ENCODE assay signal across 8 cellular contexts in genomic region chr16:53434436-53435065, GRCh38. TPM values are rescaled to one million over a fixed set of nuclear protein-coding genes. Genes with fewer than 3 reads are reported as not detected.
DNase-seq lines count a peak whose midpoint lies in the region; ATAC-seq and TF ChIP-seq lines count a peak whose summit lies in the region.

A gene with protein sequence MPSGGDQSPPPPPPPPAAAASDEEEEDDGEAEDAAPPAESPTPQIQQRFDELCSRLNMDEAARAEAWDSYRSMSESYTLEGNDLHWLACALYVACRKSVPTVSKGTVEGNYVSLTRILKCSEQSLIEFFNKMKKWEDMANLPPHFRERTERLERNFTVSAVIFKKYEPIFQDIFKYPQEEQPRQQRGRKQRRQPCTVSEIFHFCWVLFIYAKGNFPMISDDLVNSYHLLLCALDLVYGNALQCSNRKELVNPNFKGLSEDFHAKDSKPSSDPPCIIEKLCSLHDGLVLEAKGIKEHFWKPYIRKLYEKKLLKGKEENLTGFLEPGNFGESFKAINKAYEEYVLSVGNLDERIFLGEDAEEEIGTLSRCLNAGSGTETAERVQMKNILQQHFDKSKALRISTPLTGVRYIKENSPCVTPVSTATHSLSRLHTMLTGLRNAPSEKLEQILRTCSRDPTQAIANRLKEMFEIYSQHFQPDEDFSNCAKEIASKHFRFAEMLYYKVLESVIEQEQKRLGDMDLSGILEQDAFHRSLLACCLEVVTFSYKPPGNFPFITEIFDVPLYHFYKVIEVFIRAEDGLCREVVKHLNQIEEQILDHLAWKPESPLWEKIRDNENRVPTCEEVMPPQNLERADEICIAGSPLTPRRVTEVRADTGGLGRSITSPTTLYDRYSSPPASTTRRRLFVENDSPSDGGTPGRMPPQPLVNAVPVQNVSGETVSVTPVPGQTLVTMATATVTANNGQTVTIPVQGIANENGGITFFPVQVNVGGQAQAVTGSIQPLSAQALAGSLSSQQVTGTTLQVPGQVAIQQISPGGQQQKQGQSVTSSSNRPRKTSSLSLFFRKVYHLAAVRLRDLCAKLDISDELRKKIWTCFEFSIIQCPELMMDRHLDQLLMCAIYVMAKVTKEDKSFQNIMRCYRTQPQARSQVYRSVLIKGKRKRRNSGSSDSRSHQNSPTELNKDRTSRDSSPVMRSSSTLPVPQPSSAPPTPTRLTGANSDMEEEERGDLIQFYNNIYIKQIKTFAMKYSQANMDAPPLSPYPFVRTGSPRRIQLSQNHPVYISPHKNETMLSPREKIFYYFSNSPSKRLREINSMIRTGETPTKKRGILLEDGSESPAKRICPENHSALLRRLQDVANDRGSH (plus strand): TSS chr16:53434471. CDS start chr16:53434557, 86 bp downstream.

- H3K36me3 ChIP-seq in DOHH2 (ENCODE audit: control insufficient read depth, low read length) (peaks cover 6% of the 10 kb centered on the region; the same call in 1 of the 2 replicates), SK-N-SH (replicated peaks in 1 of 2; ENCODE audit: control insufficient read depth in 1 of 2, insufficient read depth in 2 of 2, low read length in 1 of 2) (peaks cover 0 to 4% of the 10 kb centered on the region in 2 experiments), trophoblast cell (ENCODE audit: control insufficient read depth in 1 of 2, insufficient read depth in 2 of 2, low read length in 2 of 2) (no peaks in the 10 kb centered on the region), upper lobe of left lung (no peaks in the 10 kb centered on the region)

- peak within 1 kb of the TSS; percentile 93 for H4K12ac ChIP-seq in trophoblast cell (ENCODE audit: low read depth, low read length)

- H3F3A ChIP-seq in DOHH2 (ENCODE audit: control insufficient read depth, insufficient read depth) (peaks cover 5% of the 10 kb centered on the region; the same call in 1 of the 2 replicates), SK-N-SH (replicated peaks; ENCODE audit: insufficient read depth) (peaks cover 3% of the 10 kb centered on the region)

- H3K27ac ChIP-seq in DOHH2 (ENCODE audit: low read depth, low read length) (peak within 1 kb of the TSS; percentile 72), SK-N-SH (ENCODE audit: low read depth in 2 of 2, low read length in 1 of 2) (peak within 1 kb of the TSS; percentile 67 to 73), trophoblast cell (ENCODE audit: low read depth, low read length) (peak within 1 kb of the TSS; percentile 98), upper lobe of left lung (peak within 1 kb of the TSS; percentile 96 to 99 (median 98))

- H2AK5ac ChIP-seq in trophoblast cell (ENCODE audit: low read length), result peak within 1 kb of the TSS; percentile 42

- no peak for TF ChIP-seq RAD21 in SK-N-SH (IDR thresholded peaks at IDR 0.05; ENCODE audit: low read length)

- H3K4me1 ChIP-seq in DOHH2 (ENCODE audit: control insufficient read depth, low read length) (peaks cover 16% of the 10 kb centered on the region), SK-N-SH (ENCODE audit: control insufficient read depth in 1 of 2, insufficient read depth in 2 of 2, low read depth in 1 of 2, low read length in 1 of 2) (peaks cover 9% of the 10 kb centered on the region in 2 experiments; a peak in 3 of 4 replicates), trophoblast cell (ENCODE audit: control insufficient read depth in 1 of 2, insufficient read depth in 2 of 2, low read length in 2 of 2) (peaks cover 0 to 4% of the 10 kb centered on the region in 2 experiments), upper lobe of left lung (peaks cover 7 to 28% (median 18%) of the 10 kb centered on the region in 4 donors)

- peak within 1 kb of the TSS; percentile 94 for H3K4me3 ChIP-seq in DOHH2 (ENCODE audit: low read length)
- peak within 1 kb of the TSS; percentile 87 to 88 for H3K4me3 ChIP-seq in SK-N-SH (ENCODE audit: low read depth in 2 of 2, low read length in 1 of 2)
- peak within 1 kb of the TSS; percentile 99 for H3K4me3 ChIP-seq in trophoblast cell (ENCODE audit: low read depth, low read length)
- peak within 1 kb of the TSS; percentile 82 to 96 (median 94) for H3K4me3 ChIP-seq in upper lobe of left lung

- H3K9me3 ChIP-seq in DOHH2 (ENCODE audit: control insufficient read depth, insufficient read depth, low read length) (no peaks in the 10 kb centered on the region), SK-N-SH (no peaks in the 10 kb centered on the region), trophoblast cell (ENCODE audit: insufficient read depth, low read depth, low read length) (no peaks in the 10 kb centered on the region), upper lobe of left lung (peaks cover 0 to 7% (median 2%) of the 10 kb centered on the region in 4 donors)

- H3K23ac ChIP-seq in trophoblast cell (ENCODE audit: low read length), result no peak within 1 kb of the TSS

- CTCF ChIA-PET in SK-N-SH (lab: Yijun Ruan, JAX), result interaction anchor here (1.5 kb wide), 1 partner anchor 75 kb away, joined by 3 read pairs; no protein-coding TSS in a partner anchor

- peaks cover 3% of the 10 kb centered on the region for H3K36me3 Mint-ChIP-seq in activated naive CD8-positive, alpha-beta T cell

- H3K9ac ChIP-seq in SK-N-SH, result peak within 1 kb of the TSS; percentile 87
- H3K9ac ChIP-seq in trophoblast cell (ENCODE audit: low read length), result peak within 1 kb of the TSS; percentile 97

- peak; percentile 48 to 93 (median 66) for TF ChIP-seq POLR2A in upper lobe of left lung (IDR thresholded peaks at IDR 0.05)

- peaks cover 48% of the 10 kb centered on the region for H3K79me2 ChIP-seq in DOHH2 (ENCODE audit: control insufficient read depth, low read length)
- peaks cover 51% of the 10 kb centered on the region for H3K79me2 ChIP-seq in SK-N-SH (ENCODE audit: insufficient read depth)
- peaks cover 9% of the 10 kb centered on the region for H3K79me2 ChIP-seq in trophoblast cell (ENCODE audit: control insufficient read depth, insufficient read depth, low read length, poor library complexity)

- peak within 1 kb of the TSS; percentile 96 for H4K91ac ChIP-seq in trophoblast cell (ENCODE audit: low read depth, low read length)

- ATAC-seq in GM21423 (IDR thresholded peaks at IDR 0.05; ENCODE audit: unreplicated experiment) (peak; percentile 77), upper lobe of left lung (ENCODE audit: low FRiP score in 2 of 2) (peak; percentile 83 to 97)

- H2BK120ac ChIP-seq in trophoblast cell (ENCODE audit: insufficient read depth, low read length, poor library complexity), result peak within 1 kb of the TSS; percentile 96

- H4K20me1 ChIP-seq in DOHH2 (ENCODE audit: control insufficient read depth, insufficient read depth, low read depth, low read length) (peaks cover 6% of the 10 kb centered on the region), SK-N-SH (ENCODE audit: insufficient read depth) (no peaks in the 10 kb centered on the region)

- H3K9me2 ChIP-seq in DOHH2 (replicated peaks; ENCODE audit: control insufficient read depth, low read length) (no peaks in the 10 kb centered on the region), SK-N-SH (no peaks in the 10 kb centered on the region)

- peak within 1 kb of the TSS; percentile 97 for H3K27ac Mint-ChIP-seq in activated naive CD8-positive, alpha-beta T cell

- 0 out of 2 replicates have a peak, but pooled peaks cover 1% of the 10 kb centered on the region for H3K27me3 ChIP-seq in DOHH2 (ENCODE audit: control insufficient read depth, low read length)
- no peaks in the 10 kb centered on the region for H3K27me3 ChIP-seq in SK-N-SH (ENCODE audit: insufficient read depth)
- H3K27me3 ChIP-seq in trophoblast cell (ENCODE audit: insufficient read depth, low read length), result no peaks in the 10 kb centered on the region
- no peaks in the 10 kb centered on the region for H3K27me3 ChIP-seq in upper lobe of left lung

- peak within 1 kb of the TSS; percentile 94 for H2BK5ac ChIP-seq in trophoblast cell (ENCODE audit: low read depth, low read length, poor library complexity)

- H2AFZ ChIP-seq in SK-N-SH (ENCODE audit: low read depth), result peak within 1 kb of the TSS; percentile 97
- peak within 1 kb of the TSS; percentile 98 for H2AFZ ChIP-seq in trophoblast cell (ENCODE audit: insufficient read depth, low read length, poor library complexity)

- peak within 1 kb of the TSS; percentile 95 for H3K18ac ChIP-seq in trophoblast cell (ENCODE audit: low read length)

- peak within 1 kb of the TSS; percentile 73 for H3K4me2 ChIP-seq in DOHH2 (ENCODE audit: low read length)
- H3K4me2 ChIP-seq in SK-N-SH, result peak within 1 kb of the TSS; percentile 92
- H3K4me2 ChIP-seq in trophoblast cell (ENCODE audit: low read length), result peak within 1 kb of the TSS; percentile 87

- POLR2A ChIA-PET in SK-N-SH (lab: Yijun Ruan, JAX), result interaction anchor here (3.4 kb wide), 1 partner anchor 69 kb away, joined by 18 read pairs; the partner anchor contains the start of gene AKTIP

- H3K4me1 Mint-ChIP-seq in activated naive CD8-positive, alpha-beta T cell (ENCODE audit: low read depth), result peaks cover 45% of the 10 kb centered on the region

- peak within 1 kb of the TSS; percentile 95 for H3K14ac ChIP-seq in trophoblast cell (ENCODE audit: low read length)

- no peak for TF ChIP-seq CTCF in DOHH2 (IDR thresholded peaks at IDR 0.05; ENCODE audit: low read depth, low read length, poor library complexity, severe bottlenecking)
- TF ChIP-seq CTCF in SK-N-SH (IDR thresholded peaks at IDR 0.05), result no peak
- TF ChIP-seq CTCF in upper lobe of left lung (IDR thresholded peaks at IDR 0.05), result peak in 2 of 6 experiments; percentile 10 to 23

- peaks cover 28% of the 10 kb centered on the region for H3K79me1 ChIP-seq in trophoblast cell (ENCODE audit: low read length)

- DNase-seq in HUDEP-2 (lab: John Stamatoyannopoulos, UW; ENCODE audit: unreplicated experiment in 76 of 76) (peak in 64 of 76 experiments; percentile 7 to 82 (median 57)), SK-N-SH (peak; percentile 91), head of caudate nucleus (peak in 40 of 42 donors; percentile 8 to 93 (median 81)), trophoblast cell (peak; percentile 81 to 87), upper lobe of left lung (peak; percentile 86 to 98)

- H3K4ac ChIP-seq in trophoblast cell (ENCODE audit: low read depth, low read length), result peak within 1 kb of the TSS; percentile 87

- H3K27me3 Mint-ChIP-seq in activated naive CD8-positive, alpha-beta T cell, result no peaks in the 10 kb centered on the region

- H4K8ac ChIP-seq in trophoblast cell (ENCODE audit: low read depth, low read length), result peak within 1 kb of the TSS; percentile 96

- peak within 1 kb of the TSS; percentile 97 for H3K4me3 Mint-ChIP-seq in activated naive CD8-positive, alpha-beta T cell

- peak within 1 kb of the TSS; percentile 15 for H2BK12ac ChIP-seq in trophoblast cell (ENCODE audit: low read length)

- WGBS in SK-N-SH (ENCODE audit: low lambda C conversion rate), result 0% methylated on average over 19 of the region's 85 CpGs
- WGBS in trophoblast cell (ENCODE audit: extremely low coverage, insufficient coverage, insufficient read length), result no CpG with 5 or more reads among the region's 85 CpGs
- 0% methylated on average over 23 of the region's 85 CpGs; no CpG with 5 or more reads in 1 of the 2 donors for WGBS in upper lobe of left lung, 2 donors

- H3K9me3 Mint-ChIP-seq in activated naive CD8-positive, alpha-beta T cell (ENCODE audit: low read depth), result no peaks in the 10 kb centered on the region

- TF ChIP-seq EP300 in SK-N-SH (IDR thresholded peaks at IDR 0.05; ENCODE audit: borderline replicate concordance in 1 of 2, low read depth in 1 of 2, low read length in 1 of 2), result no peak; a peak in 1 of 4 replicates
- TF ChIP-seq EP300 in upper lobe of left lung (IDR thresholded peaks at IDR 0.05), result no peak

- intact Hi-C loops in head of caudate nucleus (cut with DNase I), result loop anchor here (2.0 kb wide), 1 partner anchor 68 kb away; the partner anchor contains the start of gene AKTIP

RNA-seq across cellular contexts. Expression of the gene that starts here (rescaled TPM):
- polyA plus RNA-seq in SK-N-SH (2012; rRNA removed), result 28.0 and 42.8 TPM in 2 replicates
- polyA plus RNA-seq in SK-N-SH (2012; cell fraction: cytosol; rRNA removed), result 24.6 and 26.8 TPM in 2 replicates
- 86.6 and 127 TPM in 2 replicates for polyA plus RNA-seq in SK-N-SH (2012; cell fraction: nucleus; rRNA removed)
- polyA plus RNA-seq in trophoblast cell (2013), result 18.2 and 18.5 TPM in 2 replicates
- total RNA-seq in upper lobe of left lung, result 100 to 1,000 TPM in 2 of 6 donors, 10 to 100 TPM in 4; 69.2 to 164 (median 84.9) TPM

Comparison
In these comparisons a context has a peak if more than half of its experiments do, and no peak if none do; other contexts are left out.
1. Peak in every context shown above with its lines: DNase-seq, ATAC-seq, H3K4me3 ChIP-seq and H3K27ac ChIP-seq.